8 cellular contexts compared by ENCODE assay signal in genomic region chr1:222634180-222635013, GRCh38. TPM values are rescaled to one million over a fixed set of nuclear protein-coding genes. Genes with fewer than 3 reads are reported as not detected.
DNase-seq lines count a peak whose midpoint lies in the region; ATAC-seq and TF ChIP-seq lines count a peak whose summit lies in the region.

No MANE protein-coding gene starts in this region.

- H3K27ac ChIP-seq in esophagus muscularis mucosa (replicated peaks in 1 of 4) = peak overlapping the region in 1 of 4 donors; percentile 9
- H3K27ac ChIP-seq in vagina = peak overlapping the region; percentile 37

- peaks cover 22% of the 10 kb centered on the region for H3K36me3 Mint-ChIP-seq in natural killer cell treated with Interleukin-12 subunit alpha and Interleukin-12 subunit beta and Interleukin-15 and Interleukin-18, amount 100 ng/mL, for 72 hours

- TF ChIP-seq EP300 in esophagus muscularis mucosa (IDR thresholded peaks at IDR 0.05) = no peak

- 46% methylated on average over 7 of the region's 7 CpGs for WGBS in esophagus muscularis mucosa

- peak overlapping the region in 1 of 2 donors; percentile 48 for H3K27ac Mint-ChIP-seq in natural killer cell treated with Interleukin-12 subunit alpha and Interleukin-12 subunit beta and Interleukin-15 and Interleukin-18, amount 100 ng/mL, for 72 hours

- H3K27me3 ChIP-seq in esophagus muscularis mucosa = no peaks in the 10 kb centered on the region
- no peaks in the 10 kb centered on the region for H3K27me3 ChIP-seq in vagina

- no peaks in the 10 kb centered on the region for H3K27me3 Mint-ChIP-seq in natural killer cell treated with Interleukin-12 subunit alpha and Interleukin-12 subunit beta and Interleukin-15 and Interleukin-18, amount 100 ng/mL, for 72 hours

- intact Hi-C loops in esophagus muscularis mucosa (cut with DNase I) = loop anchor here (1.0 to 5.0 kb wide), 2 partner anchors 42 to 169 kb away; no protein-coding TSS in a partner anchor
- intact Hi-C loops in vagina (cut with DNase I) = loop anchor here (5.0 kb wide), 1 partner anchor 167 kb away; no protein-coding TSS in a partner anchor

- TF ChIP-seq CTCF in esophagus muscularis mucosa (IDR thresholded peaks at IDR 0.05) (peak; percentile 83 to 91 (median 87)), vagina (IDR thresholded peaks at IDR 0.05) (peak; percentile 31 to 83 (median 70))

- H3K9me3 Mint-ChIP-seq in natural killer cell treated with Interleukin-12 subunit alpha and Interleukin-12 subunit beta and Interleukin-15 and Interleukin-18, amount 100 ng/mL, for 72 hours = no peaks in the 10 kb centered on the region

- peaks cover 5 to 7% of the 10 kb centered on the region in 2 donors for H3K4me1 Mint-ChIP-seq in natural killer cell treated with Interleukin-12 subunit alpha and Interleukin-12 subunit beta and Interleukin-15 and Interleukin-18, amount 100 ng/mL, for 72 hours (ENCODE audit: low read depth in 2 of 2)

- H3K4me1 ChIP-seq in esophagus muscularis mucosa (no peaks in the 10 kb centered on the region), vagina (no peaks in the 10 kb centered on the region)

- H3K36me3 ChIP-seq in esophagus muscularis mucosa (peaks cover 18 to 79% (median 59%) of the 10 kb centered on the region in 4 donors), vagina (peaks cover 0 to 24% of the 10 kb centered on the region in 2 donors)

- peak; percentile 76 for ATAC-seq in GM21423 (IDR thresholded peaks at IDR 0.05; ENCODE audit: unreplicated experiment)
- peak; percentile 53 to 70 for ATAC-seq in natural killer cell treated with Interleukin-12 subunit alpha and Interleukin-12 subunit beta and Interleukin-15 and Interleukin-18, amount 100 ng/mL, for 72 hours

- no peaks in the 10 kb centered on the region for H3K9me3 ChIP-seq in esophagus muscularis mucosa
- no peaks in the 10 kb centered on the region for H3K9me3 ChIP-seq in vagina

- H3K4me3 Mint-ChIP-seq in natural killer cell treated with Interleukin-12 subunit alpha and Interleukin-12 subunit beta and Interleukin-15 and Interleukin-18, amount 100 ng/mL, for 72 hours = no peak overlapping the region

- H3K4me3 ChIP-seq in esophagus muscularis mucosa (no peak overlapping the region), vagina (no peak overlapping the region)

- peak; percentile 84 for DNase-seq in DMS153 (lab: John Stamatoyannopoulos, UW)
- peak in 59 of 76 experiments; percentile 1 to 83 (median 55) for DNase-seq in HUDEP-2 (lab: John Stamatoyannopoulos, UW; ENCODE audit: unreplicated experiment in 76 of 76)
- peak; percentile 67 to 70 for DNase-seq in NOMO-1 (lab: John Stamatoyannopoulos, UW; ENCODE audit: unreplicated experiment in 2 of 2)
- DNase-seq in activated CD8-positive, alpha-beta memory T cell treated with anti-CD3 and anti-CD28 coated beads for 4 hours (ENCODE audit: low read depth in 2 of 2) = peak; percentile 39 to 58
- DNase-seq in esophagus muscularis mucosa (ENCODE audit: extremely low spot score) = no peak
- peak; percentile 75 for DNase-seq in natural killer cell treated with Interleukin-12 subunit alpha and Interleukin-12 subunit beta and Interleukin-15 and Interleukin-18, amount 100 ng/mL, for 72 hours (ENCODE audit: low spot score)
- DNase-seq in vagina (ENCODE audit: extremely low spot score in 2 of 2) = no peak

- TF ChIP-seq POLR2A in esophagus muscularis mucosa (IDR thresholded peaks at IDR 0.05; ENCODE audit: low read depth) (no peak), vagina (IDR thresholded peaks at IDR 0.05) (no peak)

RNA-seq across cellular contexts. Expression of gene MIA3, which starts 16.5 kb away (rescaled TPM):
- total RNA-seq in esophagus muscularis mucosa (10 to 100 TPM; 36.1 to 53.0 (median 49.0) TPM), vagina (24.3 TPM)
- total RNA-seq in natural killer cell treated with Interleukin-12 subunit alpha and Interleukin-12 subunit beta and Interleukin-15 and Interleukin-18, amount 100 ng/mL, for 72 hours = 10 to 100 TPM; 41.0 to 43.6 TPM

RNA-seq across cellular contexts. Expression of gene TAF1A, which starts 44.7 kb away (rescaled TPM):
- total RNA-seq in esophagus muscularis mucosa (1 to 10 TPM; 2.5 to 4.5 (median 3.9) TPM), vagina (2.0 TPM)
- 10 to 100 TPM; 13.3 to 27.6 TPM for total RNA-seq in natural killer cell treated with Interleukin-12 subunit alpha and Interleukin-12 subunit beta and Interleukin-15 and Interleukin-18, amount 100 ng/mL, for 72 hours

Comparison
In these comparisons a context has a peak if more than half of its experiments do, and no peak if none do; other contexts are left out.
1. DNase-seq: peak in DMS153 (single experiment), HUDEP-2 (59 of 76), NOMO-1 (2 of 2), activated CD8-positive, alpha-beta memory T cell treated with anti-CD3 and anti-CD28 coated beads for 4 hours (2 of 2) and natural killer cell treated with Interleukin-12 subunit alpha and Interleukin-12 subunit beta and Interleukin-15 and Interleukin-18, amount 100 ng/mL, for 72 hours (single experiment); none in esophagus muscularis mucosa (single experiment) and vagina (0 of 2).